In the genomic region with DNA sequence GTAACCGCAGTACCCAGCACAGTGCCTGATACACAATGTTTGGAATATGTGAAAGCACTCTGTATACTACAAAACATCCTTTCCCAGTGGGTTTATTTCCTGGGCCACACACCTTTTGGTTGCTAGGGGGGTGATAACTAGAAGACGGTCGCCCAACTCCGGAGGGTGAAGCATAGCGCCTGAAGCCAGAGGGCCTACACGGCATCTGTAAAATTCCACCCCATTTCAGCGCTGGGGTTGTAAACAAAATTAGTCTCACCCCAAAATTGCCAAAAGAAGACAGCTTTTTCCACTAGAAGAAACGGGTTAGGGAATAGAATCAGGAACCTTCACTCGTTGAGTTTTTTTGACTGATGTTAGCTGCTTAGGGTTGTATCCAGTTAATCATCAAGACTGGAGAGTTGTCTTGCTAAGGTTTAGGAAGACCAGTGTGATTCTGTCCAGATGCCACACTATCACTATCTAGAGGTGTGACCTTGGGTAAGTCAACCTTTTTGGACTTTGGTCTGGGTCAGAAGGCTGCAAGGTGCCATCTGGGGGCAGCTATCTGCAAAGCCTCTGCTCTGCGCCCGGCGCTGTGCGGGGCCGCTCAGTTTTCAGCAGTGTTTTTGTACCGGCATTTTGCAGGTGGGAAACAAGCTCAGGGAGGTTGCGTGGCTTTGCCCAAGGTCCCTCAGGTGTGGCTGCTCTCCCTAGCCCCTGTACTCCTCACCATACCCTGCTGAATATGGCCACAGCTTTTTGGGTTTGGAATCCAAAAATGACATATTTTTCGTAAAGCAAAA, we compare ENCODE assay signal across 8 cellular contexts. TPM values are rescaled to one million over a fixed set of nuclear protein-coding genes. Genes with fewer than 3 reads are reported as not detected.
DNase-seq lines count a peak whose midpoint lies in the region; ATAC-seq and TF ChIP-seq lines count a peak whose summit lies in the region.

No MANE protein-coding gene starts in this region.

- peak overlapping the region; percentile 94 for H3K27ac Mint-ChIP-seq in activated T-cell treated with anti-CD3 and anti-CD28 coated beads, Interleukin-2, amount 50 U/mL, for 24 hours

- H3K27ac ChIP-seq in lower lobe of right lung (peak overlapping the region; percentile 97), tibial artery (peak overlapping the region; percentile 94 to 97)

- intact Hi-C loops in lower lobe of right lung (cut with DNase I): no loop called here
- intact Hi-C loops in tibial artery (cut with DNase I; ENCODE audit: low total_unique reads): no loop called here

- peaks cover 53% of the 10 kb centered on the region for H3K4me1 Mint-ChIP-seq in activated T-cell treated with anti-CD3 and anti-CD28 coated beads, Interleukin-2, amount 50 U/mL, for 24 hours (ENCODE audit: low read depth)

- H3K9me3 ChIP-seq in lower lobe of right lung: no peaks in the 10 kb centered on the region
- no peaks in the 10 kb centered on the region for H3K9me3 ChIP-seq in tibial artery

- H3K36me3 Mint-ChIP-seq in activated T-cell treated with anti-CD3 and anti-CD28 coated beads, Interleukin-2, amount 50 U/mL, for 24 hours (ENCODE audit: low read depth): peaks cover 44% of the 10 kb centered on the region

- ATAC-seq in lower lobe of right lung (no peak), HG03196 (IDR thresholded peaks at IDR 0.05; ENCODE audit: unreplicated experiment) (no peak), HG02798 (IDR thresholded peaks at IDR 0.05; ENCODE audit: poor library complexity, unreplicated experiment) (no peak)

- no peak for DNase-seq in activated T-cell treated with anti-CD3 and anti-CD28 coated beads, Interleukin-2, amount 50 U/mL, for 24 hours
- DNase-seq in activated T-cell treated with anti-CD3 and anti-CD28 coated beads, Interleukin-2, amount 50 U/mL, for 48 hours: no peak
- DNase-seq in astrocyte of the spinal cord (ENCODE audit: low read depth, low spot score): no peak
- DNase-seq in lower lobe of right lung: no peak
- DNase-seq in tibial artery: no peak
- no peak for DNase-seq in LoVo (ENCODE audit: low spot score)

- peak overlapping the region; percentile 91 for H3K4me3 Mint-ChIP-seq in activated T-cell treated with anti-CD3 and anti-CD28 coated beads, Interleukin-2, amount 50 U/mL, for 24 hours

- no peak for TF ChIP-seq CTCF in astrocyte of the spinal cord (IDR thresholded peaks at IDR 0.05; ENCODE audit: low read depth, low read length)
- no peak for TF ChIP-seq CTCF in lower lobe of right lung (IDR thresholded peaks at IDR 0.05)
- no peak for TF ChIP-seq CTCF in tibial artery (IDR thresholded peaks at IDR 0.05)

- in situ Hi-C loops in astrocyte of the spinal cord (cut with HindIII; ENCODE audit: low sequenced_read_pairs): no loop called here

- H3K4me1 ChIP-seq in lower lobe of right lung (peaks cover 48% of the 10 kb centered on the region), tibial artery (peaks cover 0 to 38% (median 28%) of the 10 kb centered on the region in 4 donors)

- H3K36me3 ChIP-seq in lower lobe of right lung: peaks cover 4% of the 10 kb centered on the region
- peaks cover 3 to 9% (median 5%) of the 10 kb centered on the region in 3 donors for H3K36me3 ChIP-seq in tibial artery

- no peaks in the 10 kb centered on the region for H3K27me3 ChIP-seq in lower lobe of right lung (ENCODE audit: low read depth)
- no peaks in the 10 kb centered on the region for H3K27me3 ChIP-seq in tibial artery

- H3K4me3 ChIP-seq in astrocyte of the spinal cord (ENCODE audit: low read depth, low read length) (peak overlapping the region; percentile 82), lower lobe of right lung (peak overlapping the region; percentile 82), tibial artery (peak overlapping the region; percentile 81)

- H3K27me3 Mint-ChIP-seq in activated T-cell treated with anti-CD3 and anti-CD28 coated beads, Interleukin-2, amount 50 U/mL, for 24 hours: no peaks in the 10 kb centered on the region

- H3K9me3 Mint-ChIP-seq in activated T-cell treated with anti-CD3 and anti-CD28 coated beads, Interleukin-2, amount 50 U/mL, for 24 hours: no peaks in the 10 kb centered on the region

RNA-seq across cellular contexts. Expression of gene ZNF839, which starts 1.3 kb away (rescaled TPM):
- 8.5 TPM for total RNA-seq in lower lobe of right lung

RNA-seq across cellular contexts. Expression of gene MOK, which starts 15.9 kb away (rescaled TPM):
- 15.8 TPM for total RNA-seq in lower lobe of right lung

RNA-seq across cellular contexts. Expression of gene CINP, which starts 41.8 kb away (rescaled TPM):
- total RNA-seq in lower lobe of right lung: 34.3 TPM

RNA-seq across cellular contexts. Expression of gene TECPR2, which starts 41.9 kb away (rescaled TPM):
- total RNA-seq in lower lobe of right lung: 23.2 TPM
